8 cellular contexts compared by ENCODE assay signal in the genomic region with DNA sequence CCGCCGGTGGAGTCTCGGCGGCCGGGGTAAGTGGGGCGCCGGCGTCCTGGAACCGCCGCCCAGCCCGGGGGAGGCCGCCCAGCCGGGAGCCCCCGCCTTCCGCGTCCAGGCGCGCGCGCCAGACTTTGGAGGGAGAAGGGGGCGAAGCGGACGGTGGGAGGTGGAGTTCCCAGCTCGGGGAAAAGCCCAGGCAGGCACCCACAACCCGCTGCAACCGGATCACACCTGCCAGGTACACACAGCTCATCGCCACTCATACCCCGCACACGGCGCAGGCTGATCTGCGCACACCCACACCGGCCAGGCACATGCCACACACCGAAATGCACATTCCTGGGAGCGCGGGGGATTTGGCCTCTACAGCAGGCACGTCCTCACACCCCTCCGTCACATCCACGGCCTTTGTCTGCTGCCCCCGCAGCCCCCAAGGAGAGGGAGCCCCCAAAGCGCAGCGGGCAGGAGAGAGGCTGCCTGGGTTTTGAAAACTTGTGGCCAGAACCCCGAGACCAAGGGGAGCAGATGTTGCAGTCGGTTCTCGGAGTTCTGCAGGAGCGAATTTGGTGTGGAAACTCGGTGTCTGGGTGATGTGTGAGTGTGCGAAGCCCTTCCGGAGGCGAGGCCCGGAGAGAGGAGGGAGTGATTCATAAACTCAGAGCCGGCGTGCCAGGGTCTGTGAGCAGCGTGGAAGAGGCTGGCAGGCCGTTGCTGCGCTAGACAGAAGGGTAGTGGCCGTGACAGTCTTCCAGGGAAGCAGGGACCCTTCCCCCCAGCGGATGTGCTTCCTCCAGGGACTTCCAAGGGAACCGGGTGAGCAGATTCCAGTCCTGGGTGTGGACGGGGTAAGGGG. TPM values are rescaled to one million over a fixed set of nuclear protein-coding genes. Genes with fewer than 3 reads are reported as not detected.
DNase-seq lines count a peak whose midpoint lies in the region; ATAC-seq, FAIRE-seq and TF ChIP-seq lines count a peak whose summit lies in the region.

No MANE protein-coding gene starts in this region.

- no peak for ATAC-seq in GM19328 (IDR thresholded peaks at IDR 0.05; ENCODE audit: unreplicated experiment)

- peak overlapping the region; percentile 76 to 93 (median 90) for H3K9ac ChIP-seq in skeletal muscle tissue (ENCODE audit: low read depth in 1 of 3, low read length in 3 of 3)

- H3K4me1 ChIP-seq in skeletal muscle tissue (ENCODE audit: control insufficient read depth in 3 of 3, insufficient read depth in 3 of 3, low read length in 3 of 3) = peaks cover 43 to 54% (median 50%) of the 10 kb centered on the region in 3 donors

- peak overlapping the region; percentile 82 for H3K4me3 ChIP-seq in iPS-18c (ENCODE audit: insufficient read depth, low read depth, low read length)
- peak overlapping the region; percentile 92 to 96 (median 93) for H3K4me3 ChIP-seq in skeletal muscle tissue (ENCODE audit: low read length in 3 of 3)

- no peak for FAIRE-seq in GM12891 (lab: Jason Lieb, UNC)

- H3K9me3 ChIP-seq in iPS-18c (ENCODE audit: control insufficient read depth, insufficient read depth, low read length) (no peaks in the 10 kb centered on the region), skeletal muscle tissue (ENCODE audit: control insufficient read depth in 3 of 3, low read length in 3 of 3) (no peaks in the 10 kb centered on the region)

- H3K36me3 ChIP-seq in skeletal muscle tissue (ENCODE audit: control insufficient read depth in 3 of 3, insufficient read depth in 3 of 3, low read length in 3 of 3) = no peaks in the 10 kb centered on the region

- H3K27me3 ChIP-seq in skeletal muscle tissue (ENCODE audit: control insufficient read depth in 3 of 3, insufficient read depth in 3 of 3, low read length in 3 of 3) = no peaks in the 10 kb centered on the region

- DNase-seq in EL (peak; percentile 83), astrocyte of the hippocampus (ENCODE audit: low read depth, low spot score) (peak; percentile 82), GM12891 (ENCODE audit: insufficient read length, low spot score) (no peak)
- no peak for DNase-seq in central memory CD4-positive, alpha-beta T cell

- peak overlapping the region; percentile 96 for H3K27ac ChIP-seq in skeletal muscle tissue (ENCODE audit: low read depth, low read length)

- TF ChIP-seq POLR2A in GM12891 (IDR thresholded peaks at IDR 0.05; ENCODE audit: low read depth, low read length) = no peak

TF ChIP-seq in PFSK-1, 5 proteins besides CTCF, POLR2A, EP300 and RAD21:
- TF ChIP-seq SIN3A (IDR thresholded peaks at IDR 0.05; ENCODE audit: borderline replicate concordance, insufficient read depth, low read length) (peak; percentile 51; the same call in 1 of the 2 replicates), POLR2AphosphoS5 (IDR thresholded peaks at IDR 0.05; ENCODE audit: low read depth, low read length) (peak; percentile 28; the same call in 1 of the 2 replicates), TAF1 (IDR thresholded peaks at IDR 0.05; ENCODE audit: borderline replicate concordance, insufficient read depth, low read length) (peak; percentile 41; the same call in 1 of the 2 replicates), FOXP2 (optimal IDR thresholded peaks at IDR 0.05; ENCODE audit: borderline replicate concordance, extremely low read depth, extremely low read length, insufficient read depth) (peak; percentile 38)
- TF ChIP-seq, protein P1, sequence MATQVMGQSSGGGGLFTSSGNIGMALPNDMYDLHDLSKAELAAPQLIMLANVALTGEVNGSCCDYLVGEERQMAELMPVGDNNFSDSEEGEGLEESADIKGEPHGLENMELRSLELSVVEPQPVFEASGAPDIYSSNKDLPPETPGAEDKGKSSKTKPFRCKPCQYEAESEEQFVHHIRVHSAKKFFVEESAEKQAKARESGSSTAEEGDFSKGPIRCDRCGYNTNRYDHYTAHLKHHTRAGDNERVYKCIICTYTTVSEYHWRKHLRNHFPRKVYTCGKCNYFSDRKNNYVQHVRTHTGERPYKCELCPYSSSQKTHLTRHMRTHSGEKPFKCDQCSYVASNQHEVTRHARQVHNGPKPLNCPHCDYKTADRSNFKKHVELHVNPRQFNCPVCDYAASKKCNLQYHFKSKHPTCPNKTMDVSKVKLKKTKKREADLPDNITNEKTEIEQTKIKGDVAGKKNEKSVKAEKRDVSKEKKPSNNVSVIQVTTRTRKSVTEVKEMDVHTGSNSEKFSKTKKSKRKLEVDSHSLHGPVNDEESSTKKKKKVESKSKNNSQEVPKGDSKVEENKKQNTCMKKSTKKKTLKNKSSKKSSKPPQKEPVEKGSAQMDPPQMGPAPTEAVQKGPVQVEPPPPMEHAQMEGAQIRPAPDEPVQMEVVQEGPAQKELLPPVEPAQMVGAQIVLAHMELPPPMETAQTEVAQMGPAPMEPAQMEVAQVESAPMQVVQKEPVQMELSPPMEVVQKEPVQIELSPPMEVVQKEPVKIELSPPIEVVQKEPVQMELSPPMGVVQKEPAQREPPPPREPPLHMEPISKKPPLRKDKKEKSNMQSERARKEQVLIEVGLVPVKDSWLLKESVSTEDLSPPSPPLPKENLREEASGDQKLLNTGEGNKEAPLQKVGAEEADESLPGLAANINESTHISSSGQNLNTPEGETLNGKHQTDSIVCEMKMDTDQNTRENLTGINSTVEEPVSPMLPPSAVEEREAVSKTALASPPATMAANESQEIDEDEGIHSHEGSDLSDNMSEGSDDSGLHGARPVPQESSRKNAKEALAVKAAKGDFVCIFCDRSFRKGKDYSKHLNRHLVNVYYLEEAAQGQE (IDR thresholded peaks at IDR 0.05; ENCODE audit: insufficient read depth in 1 of 2, low read depth in 2 of 2, low read length in 2 of 2) = no peak

TF ChIP-seq in GM12891, 5 proteins besides CTCF, POLR2A, EP300 and RAD21:
- TF ChIP-seq POLR2AphosphoS5 (IDR thresholded peaks at IDR 0.05; ENCODE audit: low read depth, low read length) (no peak), SPI1 (IDR thresholded peaks at IDR 0.05; ENCODE audit: low read depth, low read length) (no peak), TAF1 (IDR thresholded peaks at IDR 0.05; ENCODE audit: low read depth, low read length) (no peak), PAX5 (IDR thresholded peaks at IDR 0.05; ENCODE audit: insufficient read depth, low read length, severe bottlenecking) (no peak), POU2F2 (IDR thresholded peaks at IDR 0.05; ENCODE audit: low read depth, low read length) (no peak)

RNA-seq across cellular contexts. Expression of a gene that starts 0.7 kb away (rescaled TPM):
- polyA plus RNA-seq in PFSK-1 (2012; ENCODE audit: insufficient read length, low read depth) = 29.1 TPM
- total RNA-seq in skeletal muscle tissue = 15.7 TPM
- polyA plus RNA-seq in GM12891 (2012; ENCODE audit: low read depth, missing spikeins) = 0.03 TPM

Comparison
In these comparisons a context has a peak if more than half of its experiments do, and no peak if none do; other contexts are left out.
1. DNase-seq: peak in EL (single experiment) and astrocyte of the hippocampus (single experiment); none in GM12891 (single experiment) and central memory CD4-positive, alpha-beta T cell (single experiment).